In genomic region chr1:161026954-161027353, GRCh38 we compare ENCODE assay signal across 1 cellular context.
A peak's percentile ranks its signal among the peaks of the same experiment; 100 is the strongest.
TF ChIP-seq lines count a peak whose summit lies in the region.

No MANE protein-coding gene starts in this region.

TF ChIP-seq in GM12878, 131 proteins besides CTCF, POLR2A, EP300 and RAD21:
- TF ChIP-seq ATF2 (IDR thresholded peaks at IDR 0.05; ENCODE audit: low read length) (peak; percentile 60), FOXM1 (IDR thresholded peaks at IDR 0.05; ENCODE audit: low read depth, low read length) (peak; percentile 38; the same call in 1 of the 2 replicates), ATF7 (IDR thresholded peaks at IDR 0.05; ENCODE audit: low read depth) (peak; percentile 61), POU2F2 (IDR thresholded peaks at IDR 0.05; ENCODE audit: borderline replicate concordance, low read depth, low read length) (0 out of 3 replicates have a peak, but pooled peaks have one; percentile 39), JUNB (IDR thresholded peaks at IDR 0.05) (peak; percentile 76), MEF2A (IDR thresholded peaks at IDR 0.05; ENCODE audit: insufficient read depth, low read depth, low read length) (0 out of 2 replicates have a peak, but pooled peaks have one; percentile 16), IKZF2 (IDR thresholded peaks at IDR 0.05) (peak; percentile 54 to 62), ZNF217 (IDR thresholded peaks at IDR 0.05) (peak; percentile 39; the same call in 1 of the 2 replicates), CBX5 (IDR thresholded peaks at IDR 0.05; ENCODE audit: low read depth) (peak; percentile 99), ZBTB40 (IDR thresholded peaks at IDR 0.05; ENCODE audit: borderline replicate concordance) (peak; percentile 66), BCL3 (IDR thresholded peaks at IDR 0.05; ENCODE audit: borderline replicate concordance, insufficient read depth, low read depth, low read length, poor library complexity, severe bottlenecking) (peak; percentile 15), KLF5 (IDR thresholded peaks at IDR 0.05; ENCODE audit: partially characterized antibody) (peak; percentile 91), ZNF207 (IDR thresholded peaks at IDR 0.05; ENCODE audit: borderline replicate concordance) (0 out of 2 replicates have a peak, but pooled peaks have one; percentile 40), PAX5 (IDR thresholded peaks at IDR 0.05; ENCODE audit: borderline replicate concordance, low read depth, low read length) (peak; percentile 27; the same call in 1 of the 2 replicates), MTA2 (IDR thresholded peaks at IDR 0.05; ENCODE audit: low read depth) (peak; percentile 81), MEF2B (IDR thresholded peaks at IDR 0.05; ENCODE audit: partially characterized antibody, poor library complexity, severe bottlenecking) (peak; percentile 41), MLLT1 (IDR thresholded peaks at IDR 0.05) (0 out of 2 replicates have a peak, but pooled peaks have one; percentile 40)
- TF ChIP-seq, protein P1, sequence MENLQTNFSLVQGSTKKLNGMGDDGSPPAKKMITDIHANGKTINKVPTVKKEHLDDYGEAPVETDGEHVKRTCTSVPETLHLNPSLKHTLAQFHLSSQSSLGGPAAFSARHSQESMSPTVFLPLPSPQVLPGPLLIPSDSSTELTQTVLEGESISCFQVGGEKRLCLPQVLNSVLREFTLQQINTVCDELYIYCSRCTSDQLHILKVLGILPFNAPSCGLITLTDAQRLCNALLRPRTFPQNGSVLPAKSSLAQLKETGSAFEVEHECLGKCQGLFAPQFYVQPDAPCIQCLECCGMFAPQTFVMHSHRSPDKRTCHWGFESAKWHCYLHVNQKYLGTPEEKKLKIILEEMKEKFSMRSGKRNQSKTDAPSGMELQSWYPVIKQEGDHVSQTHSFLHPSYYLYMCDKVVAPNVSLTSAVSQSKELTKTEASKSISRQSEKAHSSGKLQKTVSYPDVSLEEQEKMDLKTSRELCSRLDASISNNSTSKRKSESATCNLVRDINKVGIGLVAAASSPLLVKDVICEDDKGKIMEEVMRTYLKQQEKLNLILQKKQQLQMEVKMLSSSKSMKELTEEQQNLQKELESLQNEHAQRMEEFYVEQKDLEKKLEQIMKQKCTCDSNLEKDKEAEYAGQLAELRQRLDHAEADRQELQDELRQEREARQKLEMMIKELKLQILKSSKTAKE (IDR thresholded peaks at IDR 0.05; ENCODE audit: low read depth, poor library complexity, severe bottlenecking): peak; percentile 85
- TF ChIP-seq, protein P2, sequence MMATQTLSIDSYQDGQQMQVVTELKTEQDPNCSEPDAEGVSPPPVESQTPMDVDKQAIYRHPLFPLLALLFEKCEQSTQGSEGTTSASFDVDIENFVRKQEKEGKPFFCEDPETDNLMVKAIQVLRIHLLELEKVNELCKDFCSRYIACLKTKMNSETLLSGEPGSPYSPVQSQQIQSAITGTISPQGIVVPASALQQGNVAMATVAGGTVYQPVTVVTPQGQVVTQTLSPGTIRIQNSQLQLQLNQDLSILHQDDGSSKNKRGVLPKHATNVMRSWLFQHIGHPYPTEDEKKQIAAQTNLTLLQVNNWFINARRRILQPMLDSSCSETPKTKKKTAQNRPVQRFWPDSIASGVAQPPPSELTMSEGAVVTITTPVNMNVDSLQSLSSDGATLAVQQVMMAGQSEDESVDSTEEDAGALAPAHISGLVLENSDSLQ (IDR thresholded peaks at IDR 0.05): peak; percentile 30; the same call in 1 of the 2 replicates
